1 cellular context compared by ENCODE assay signal in genomic region chrX:71214152-71214551, GRCh38.
TF ChIP-seq lines count a peak whose summit lies in the region.

No MANE protein-coding gene starts in this region.

TF ChIP-seq in HepG2, 621 proteins besides CTCF, POLR2A, EP300 and RAD21 (continued from another document):
- TF ChIP-seq ZBTB40 (IDR thresholded peaks at IDR 0.05) = no peak
- no peak for TF ChIP-seq ZBTB40 (CRISPR knock-in tag; IDR thresholded peaks at IDR 0.05)
- no peak for TF ChIP-seq FOXK2 (IDR thresholded peaks at IDR 0.05)
- no peak for TF ChIP-seq ZBTB14 (CRISPR knock-in tag; IDR thresholded peaks at IDR 0.05)
- no peak for TF ChIP-seq FOXM1 (CRISPR knock-in tag; IDR thresholded peaks at IDR 0.05)
- TF ChIP-seq MLLT10 (CRISPR knock-in tag; IDR thresholded peaks at IDR 0.05) = no peak
- TF ChIP-seq TEAD2 (CRISPR knock-in tag; IDR thresholded peaks at IDR 0.05) = no peak
- no peak for TF ChIP-seq GATAD1 (CRISPR knock-in tag; IDR thresholded peaks at IDR 0.05)
- TF ChIP-seq BCLAF1 (IDR thresholded peaks at IDR 0.05) = no peak
- no peak for TF ChIP-seq NFE2L1 (CRISPR knock-in tag; IDR thresholded peaks at IDR 0.05; ENCODE audit: borderline replicate concordance)
- TF ChIP-seq SALL2 (CRISPR knock-in tag; IDR thresholded peaks at IDR 0.05) = no peak
- no peak for TF ChIP-seq E2F2 (CRISPR knock-in tag; IDR thresholded peaks at IDR 0.05; ENCODE audit: borderline replicate concordance)
- no peak for TF ChIP-seq ZSCAN12 (CRISPR knock-in tag; IDR thresholded peaks at IDR 0.05)
- no peak for TF ChIP-seq DRAP1 (CRISPR knock-in tag; IDR thresholded peaks at IDR 0.05)
- peak; percentile 12; the same call in 1 of the 2 replicates for TF ChIP-seq SIX4 (CRISPR knock-in tag; IDR thresholded peaks at IDR 0.05)
- no peak for TF ChIP-seq KAT7 (CRISPR knock-in tag; IDR thresholded peaks at IDR 0.05; ENCODE audit: borderline replicate concordance)
- TF ChIP-seq HCFC1 (IDR thresholded peaks at IDR 0.05; ENCODE audit: low read depth, low read length) = no peak
- no peak for TF ChIP-seq ZNF367 (CRISPR knock-in tag; IDR thresholded peaks at IDR 0.05; ENCODE audit: borderline replicate concordance)
- TF ChIP-seq MTF1 (CRISPR knock-in tag; IDR thresholded peaks at IDR 0.05) = no peak
- TF ChIP-seq CEBPB (IDR thresholded peaks at IDR 0.05; ENCODE audit: borderline replicate concordance, low read depth, low read length) = no peak
- no peak for TF ChIP-seq TOPORS (CRISPR knock-in tag; IDR thresholded peaks at IDR 0.05)
- TF ChIP-seq CENPBD1 (CRISPR knock-in tag; IDR thresholded peaks at IDR 0.05; ENCODE audit: borderline replicate concordance, low read depth) = no peak
- TF ChIP-seq MIER2 (CRISPR knock-in tag; IDR thresholded peaks at IDR 0.05) = no peak
- no peak for TF ChIP-seq ZSCAN5A (CRISPR knock-in tag; IDR thresholded peaks at IDR 0.05; ENCODE audit: borderline replicate concordance)
- TF ChIP-seq ZNF251 (CRISPR knock-in tag; IDR thresholded peaks at IDR 0.05) = no peak
- TF ChIP-seq ZBTB38 (CRISPR knock-in tag; IDR thresholded peaks at IDR 0.05) = no peak
- peak; percentile 33; the same call in 1 of the 2 replicates for TF ChIP-seq POLR2AphosphoS5 (IDR thresholded peaks at IDR 0.05; ENCODE audit: low read depth, low read length)
- peak; percentile 61 for TF ChIP-seq GATAD2A (CRISPR knock-in tag; IDR thresholded peaks at IDR 0.05)
- TF ChIP-seq NCOA2 (CRISPR knock-in tag; IDR thresholded peaks at IDR 0.05) = 0 out of 2 replicates have a peak, but pooled peaks have one; percentile 12
- TF ChIP-seq ZNF503 (CRISPR knock-in tag; IDR thresholded peaks at IDR 0.05) = no peak
- no peak for TF ChIP-seq ZNF468 (CRISPR knock-in tag; IDR thresholded peaks at IDR 0.05)
- TF ChIP-seq ZNF558 (CRISPR knock-in tag; IDR thresholded peaks at IDR 0.05; ENCODE audit: borderline replicate concordance) = no peak
TF ChIP-seq in HepG2: peak in this region for 34.
